In the genomic region with DNA sequence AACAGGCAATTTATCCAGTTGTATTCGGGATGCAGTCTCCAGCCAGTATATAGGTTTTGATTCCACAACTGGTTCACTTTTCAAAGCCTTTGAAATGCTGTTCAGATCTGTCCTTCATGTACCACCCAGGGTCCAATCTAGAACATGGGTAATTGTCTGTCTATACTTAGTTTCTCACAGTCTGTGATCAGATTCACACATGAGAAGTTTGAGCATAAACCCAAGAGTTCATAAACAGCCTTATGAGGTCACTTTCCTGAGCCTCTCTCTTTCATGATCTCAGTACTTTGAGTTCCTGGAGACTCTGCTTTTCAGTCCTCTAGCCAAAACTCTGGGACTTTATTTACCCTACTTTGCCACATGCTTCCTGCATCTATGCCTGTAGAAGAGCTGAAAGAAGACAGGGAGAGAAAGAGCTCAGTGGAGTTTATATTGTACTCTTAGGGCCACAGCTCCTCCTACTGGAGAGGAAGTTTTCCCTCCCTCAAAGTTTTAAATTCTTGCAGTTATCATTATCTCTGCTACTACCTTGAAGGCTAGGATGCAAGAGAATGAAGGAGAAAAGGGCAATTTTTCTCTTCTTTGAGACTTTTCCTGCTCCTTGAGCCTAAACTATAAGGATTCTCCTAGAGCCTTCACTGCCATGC, we compare ENCODE assay signal across 8 cellular contexts.
DNase-seq lines count a peak whose midpoint lies in the region; ATAC-seq and TF ChIP-seq lines count a peak whose summit lies in the region.

No MANE protein-coding gene starts in this region.

- H3K36me3 ChIP-seq in heart left ventricle (peaks cover 0 to 3% (median 0%) of the 10 kb centered on the region in 9 donors), Loucy (ENCODE audit: insufficient read depth, low read length) (peaks cover 31% of the 10 kb centered on the region), kidney epithelial cell (ENCODE audit: control insufficient read depth, insufficient read depth, low read length) (no peaks in the 10 kb centered on the region)

- H3K9ac ChIP-seq in Loucy (ENCODE audit: low read depth, low read length, poor library complexity, severe bottlenecking): no peak overlapping the region

- H3K4me1 ChIP-seq in heart left ventricle (peaks cover 0 to 4% (median 0%) of the 10 kb centered on the region in 12 donors), Loucy (ENCODE audit: insufficient read depth, low read length, poor library complexity, severe bottlenecking) (no peaks in the 10 kb centered on the region)

- no peaks in the 10 kb centered on the region for H3F3A ChIP-seq in Loucy (ENCODE audit: low read depth)

- no peak for DNase-seq in heart left ventricle
- DNase-seq in cardiac septum (ENCODE audit: low spot score): no peak
- DNase-seq in astrocyte of the hippocampus (ENCODE audit: low read depth, low spot score): peak; percentile 56
- DNase-seq in kidney epithelial cell (ENCODE audit: low read depth): no peak
- DNase-seq in NCI-H446 (lab: John Stamatoyannopoulos, UW): no peak

- no peak for TF ChIP-seq POLR2A in heart left ventricle (IDR thresholded peaks at IDR 0.05)

- no peak overlapping the region for H3K4me2 ChIP-seq in Loucy (ENCODE audit: low read depth, low read length, poor library complexity, severe bottlenecking)

- no peak overlapping the region for H3K4me3 ChIP-seq in heart left ventricle
- no peak overlapping the region for H3K4me3 ChIP-seq in Loucy (ENCODE audit: low read length, poor library complexity, severe bottlenecking)
- H3K4me3 ChIP-seq in kidney epithelial cell (ENCODE audit: low read depth, low read length): no peak overlapping the region

- peaks cover 5% of the 10 kb centered on the region for H4K20me1 ChIP-seq in Loucy (ENCODE audit: insufficient read depth, low read length, poor library complexity, severe bottlenecking)

- H3K9me3 ChIP-seq in heart left ventricle (peaks cover 0 to 41% (median 0%) of the 10 kb centered on the region in 12 donors), Loucy (ENCODE audit: insufficient read depth, low read depth, low read length) (peaks cover 11% of the 10 kb centered on the region)

- TF ChIP-seq CTCF in heart left ventricle (IDR thresholded peaks at IDR 0.05) (peak; percentile 38 to 70 (median 57)), Loucy (conservative IDR thresholded peaks at IDR 0.05; ENCODE audit: low read length) (peak; percentile 77), kidney epithelial cell (IDR thresholded peaks at IDR 0.05; ENCODE audit: insufficient read depth, low read length, poor library complexity, severe bottlenecking) (peak; percentile 59)

- 93 to 99% (median 95%) methylated on average over 1 of the region's 1 CpG for WGBS in heart left ventricle, 4 donors

- H3K9me2 ChIP-seq in Loucy (replicated peaks; ENCODE audit: low read depth, low read length): no peaks in the 10 kb centered on the region

- intact Hi-C loops in heart left ventricle (cut with DNase I): loop anchor here in 9 of 10 donors (2.0 to 10.0 kb wide), 8 partner anchors 169 to 736 kb away; a partner anchor contains a TSS
- intact Hi-C loops in cardiac septum (cut with DNase I): loop anchor here (2.0 to 5.0 kb wide), 2 partner anchors 174 to 706 kb away; a partner anchor contains a TSS

- no peak overlapping the region for H3K27ac ChIP-seq in heart left ventricle

- ATAC-seq in heart left ventricle: peak in 3 of 4 donors; percentile 53 to 73 (median 53)
- no peak for ATAC-seq in GM21786 (IDR thresholded peaks at IDR 0.05; ENCODE audit: unreplicated experiment)
- ATAC-seq in HG02973 (IDR thresholded peaks at IDR 0.05; ENCODE audit: unreplicated experiment): no peak

- H3K27me3 ChIP-seq in heart left ventricle: no peaks in the 10 kb centered on the region
- no peaks in the 10 kb centered on the region for H3K27me3 ChIP-seq in Loucy (ENCODE audit: insufficient read depth, low read length, poor library complexity, severe bottlenecking)
- no peaks in the 10 kb centered on the region for H3K27me3 ChIP-seq in kidney epithelial cell (ENCODE audit: control insufficient read depth, insufficient read depth, low read length)

- peaks cover 29% of the 10 kb centered on the region; the same call in 1 of the 2 replicates for H3K79me2 ChIP-seq in Loucy (ENCODE audit: insufficient read depth, low read length)

- H2AFZ ChIP-seq in Loucy (ENCODE audit: low read length): no peak overlapping the region

Comparison
In these comparisons a context has a peak if more than half of its experiments do, and no peak if none do; other contexts are left out.
1. ATAC-seq: peak in heart left ventricle (3 of 4); none in GM21786 (single experiment) and HG02973 (single experiment).
2. Peak in every context shown above with its lines, with median percentiles within 50 percentile points of each other: CTCF ChIP-seq.